In the genomic region with DNA sequence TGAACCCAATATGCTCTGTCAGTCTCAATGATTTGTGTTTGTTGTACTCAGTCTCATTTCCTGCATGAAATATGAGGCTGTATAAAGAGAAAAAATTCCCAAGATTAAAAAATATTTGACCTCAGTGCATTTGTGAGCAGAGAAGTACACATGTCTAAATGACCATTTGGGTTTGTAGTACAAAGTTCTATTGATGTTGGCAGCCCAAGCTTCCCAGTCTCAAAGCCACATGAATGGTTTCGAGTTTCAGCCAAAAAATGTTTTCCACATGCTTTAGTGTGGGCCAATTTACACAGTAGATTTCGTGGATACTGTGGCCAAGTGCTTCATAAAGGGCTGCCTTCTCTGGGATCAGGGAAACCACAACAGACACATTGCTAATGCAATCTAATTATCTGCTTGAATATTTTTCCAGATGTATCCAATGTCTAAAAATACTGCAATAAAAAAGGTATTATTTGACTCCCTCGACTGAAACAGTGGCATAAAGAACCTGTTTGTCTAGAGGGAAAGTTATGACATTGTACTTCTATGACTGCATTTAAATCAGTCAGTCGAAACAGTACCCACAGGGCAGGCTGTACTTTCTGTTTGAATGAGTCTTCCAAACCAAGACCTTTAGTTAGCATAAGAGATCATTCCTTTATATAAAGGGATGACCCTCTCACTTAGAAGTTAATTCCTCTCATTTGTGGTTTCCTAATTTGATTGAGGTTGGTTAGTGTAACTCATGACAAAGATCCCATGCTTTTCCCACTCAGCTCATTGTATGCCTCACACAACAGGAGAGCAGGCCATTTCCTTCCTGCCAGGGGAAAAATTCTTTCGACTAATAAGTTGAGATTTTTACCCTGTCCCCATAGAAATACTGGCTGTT, we compare ENCODE assay signal across 1 cellular context.
A peak's percentile ranks its signal among the peaks of the same experiment; 100 is the strongest.
TF ChIP-seq lines count a peak whose summit lies in the region.

No MANE protein-coding gene starts in this region.

TF ChIP-seq in SK-N-SH, 30 proteins besides CTCF, POLR2A, EP300 and RAD21 (continued from another document):
- TF ChIP-seq FOXJ3 (CRISPR knock-in tag; IDR thresholded peaks at IDR 0.05) = no peak
- TF ChIP-seq, protein P1, sequence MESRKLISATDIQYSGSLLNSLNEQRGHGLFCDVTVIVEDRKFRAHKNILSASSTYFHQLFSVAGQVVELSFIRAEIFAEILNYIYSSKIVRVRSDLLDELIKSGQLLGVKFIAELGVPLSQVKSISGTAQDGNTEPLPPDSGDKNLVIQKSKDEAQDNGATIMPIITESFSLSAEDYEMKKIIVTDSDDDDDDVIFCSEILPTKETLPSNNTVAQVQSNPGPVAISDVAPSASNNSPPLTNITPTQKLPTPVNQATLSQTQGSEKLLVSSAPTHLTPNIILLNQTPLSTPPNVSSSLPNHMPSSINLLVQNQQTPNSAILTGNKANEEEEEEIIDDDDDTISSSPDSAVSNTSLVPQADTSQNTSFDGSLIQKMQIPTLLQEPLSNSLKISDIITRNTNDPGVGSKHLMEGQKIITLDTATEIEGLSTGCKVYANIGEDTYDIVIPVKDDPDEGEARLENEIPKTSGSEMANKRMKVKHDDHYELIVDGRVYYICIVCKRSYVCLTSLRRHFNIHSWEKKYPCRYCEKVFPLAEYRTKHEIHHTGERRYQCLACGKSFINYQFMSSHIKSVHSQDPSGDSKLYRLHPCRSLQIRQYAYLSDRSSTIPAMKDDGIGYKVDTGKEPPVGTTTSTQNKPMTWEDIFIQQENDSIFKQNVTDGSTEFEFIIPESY (IDR thresholded peaks at IDR 0.05; ENCODE audit: borderline replicate concordance, low read depth) = no peak
- no peak for TF ChIP-seq YY1 (IDR thresholded peaks at IDR 0.05; ENCODE audit: low read depth)
- TF ChIP-seq RCOR1 (IDR thresholded peaks at IDR 0.05; ENCODE audit: low read length) = no peak
- TF ChIP-seq, protein P2, sequence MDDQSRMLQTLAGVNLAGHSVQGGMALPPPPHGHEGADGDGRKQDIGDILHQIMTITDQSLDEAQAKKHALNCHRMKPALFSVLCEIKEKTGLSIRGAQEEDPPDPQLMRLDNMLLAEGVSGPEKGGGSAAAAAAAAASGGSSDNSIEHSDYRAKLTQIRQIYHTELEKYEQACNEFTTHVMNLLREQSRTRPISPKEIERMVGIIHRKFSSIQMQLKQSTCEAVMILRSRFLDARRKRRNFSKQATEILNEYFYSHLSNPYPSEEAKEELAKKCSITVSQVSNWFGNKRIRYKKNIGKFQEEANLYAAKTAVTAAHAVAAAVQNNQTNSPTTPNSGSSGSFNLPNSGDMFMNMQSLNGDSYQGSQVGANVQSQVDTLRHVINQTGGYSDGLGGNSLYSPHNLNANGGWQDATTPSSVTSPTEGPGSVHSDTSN (IDR thresholded peaks at IDR 0.05) = peak; percentile 69
- TF ChIP-seq NFIC (IDR thresholded peaks at IDR 0.05; ENCODE audit: borderline replicate concordance) = peak; percentile 47; the same call in 1 of the 2 replicates
- no peak for TF ChIP-seq FOXM1 (IDR thresholded peaks at IDR 0.05; ENCODE audit: low read depth)
- no peak for TF ChIP-seq ELF1 (IDR thresholded peaks at IDR 0.05)
- TF ChIP-seq, protein P3, sequence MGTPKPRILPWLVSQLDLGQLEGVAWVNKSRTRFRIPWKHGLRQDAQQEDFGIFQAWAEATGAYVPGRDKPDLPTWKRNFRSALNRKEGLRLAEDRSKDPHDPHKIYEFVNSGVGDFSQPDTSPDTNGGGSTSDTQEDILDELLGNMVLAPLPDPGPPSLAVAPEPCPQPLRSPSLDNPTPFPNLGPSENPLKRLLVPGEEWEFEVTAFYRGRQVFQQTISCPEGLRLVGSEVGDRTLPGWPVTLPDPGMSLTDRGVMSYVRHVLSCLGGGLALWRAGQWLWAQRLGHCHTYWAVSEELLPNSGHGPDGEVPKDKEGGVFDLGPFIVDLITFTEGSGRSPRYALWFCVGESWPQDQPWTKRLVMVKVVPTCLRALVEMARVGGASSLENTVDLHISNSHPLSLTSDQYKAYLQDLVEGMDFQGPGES (IDR thresholded peaks at IDR 0.05; ENCODE audit: low read depth, low read length) = no peak
- TF ChIP-seq SIN3A (IDR thresholded peaks at IDR 0.05; ENCODE audit: borderline replicate concordance, low read depth, low read length) = 0 out of 2 replicates have a peak, but pooled peaks have one; percentile 29
